In genomic region chr2:241271641-241272297, GRCh38 we compare ENCODE assay signal across 8 cellular contexts. TPM values are rescaled to one million over a fixed set of nuclear protein-coding genes. Genes with fewer than 3 reads are reported as not detected.
DNase-seq lines count a peak whose midpoint lies in the region; ATAC-seq, FAIRE-seq and TF ChIP-seq lines count a peak whose summit lies in the region.

No MANE protein-coding gene starts in this region.

- DNase-seq in GM13977 (ENCODE audit: low spot score) (peak; percentile 74), RCC 7860 (ENCODE audit: low spot score) (peak; percentile 55), fibroblast of peridontal ligament (ENCODE audit: extremely low read depth) (peak; percentile 82)
- DNase-seq in activated T-helper 2 cell treated with anti-CD3 and anti-CD28 coated beads, Interferon-gamma antibody, Interleukin-2, Interleukin-4, amounts not matched to agents 10 μg/mL and 5 μg/mL and 100 μg/mL, durations not matched to agents 14 hours and 24 hours and 36 hours (ENCODE audit: low spot score), result peak; percentile 36
- peak; percentile 37 to 69 (median 42) for DNase-seq in naive thymus-derived CD4-positive, alpha-beta T cell
- DNase-seq in stimulated activated CD8-positive, alpha-beta memory T cell treated with anti-CD3 and anti-CD28 coated beads, Interleukin-7, amount 100 ng/mL, for 48 hours (ENCODE audit: extremely low read depth in 1 of 2, low read depth in 1 of 2), result peak; percentile 25 to 39

- peaks cover 54% of the 10 kb centered on the region for H3K36me3 Mint-ChIP-seq in activated T-helper 2 cell treated with anti-CD3 and anti-CD28 coated beads, Interferon-gamma antibody, Interleukin-2, Interleukin-4, amounts not matched to agents 10 μg/mL and 5 μg/mL and 100 μg/mL, durations not matched to agents 14 hours and 24 hours and 36 hours (ENCODE audit: low read depth)
- H3K36me3 Mint-ChIP-seq in naive thymus-derived CD4-positive, alpha-beta T cell, result peaks cover 11 to 27% (median 20%) of the 10 kb centered on the region in 5 donors

- H3K4me1 Mint-ChIP-seq in activated T-helper 2 cell treated with anti-CD3 and anti-CD28 coated beads, Interferon-gamma antibody, Interleukin-2, Interleukin-4, amounts not matched to agents 10 μg/mL and 5 μg/mL and 100 μg/mL, durations not matched to agents 14 hours and 24 hours and 36 hours (ENCODE audit: low read depth), result peaks cover 39% of the 10 kb centered on the region
- H3K4me1 Mint-ChIP-seq in naive thymus-derived CD4-positive, alpha-beta T cell, result peaks cover 41 to 65% (median 60%) of the 10 kb centered on the region in 7 donors

- POLR2A ChIA-PET in naive thymus-derived CD4-positive, alpha-beta T cell (lab: Charles Lee), result interaction anchor here (0.5 to 1.3 kb wide), 2 partner anchors 27 to 75 kb away, joined by 3 to 4 read pairs; no protein-coding TSS in a partner anchor

- H3K9me3 Mint-ChIP-seq in activated T-helper 2 cell treated with anti-CD3 and anti-CD28 coated beads, Interferon-gamma antibody, Interleukin-2, Interleukin-4, amounts not matched to agents 10 μg/mL and 5 μg/mL and 100 μg/mL, durations not matched to agents 14 hours and 24 hours and 36 hours, result peaks cover 22% of the 10 kb centered on the region
- peaks cover 0 to 20% (median 8%) of the 10 kb centered on the region in 11 donors for H3K9me3 Mint-ChIP-seq in naive thymus-derived CD4-positive, alpha-beta T cell

- H3K4me1 ChIP-seq in naive thymus-derived CD4-positive, alpha-beta T cell (ENCODE audit: control insufficient read depth in 2 of 2, insufficient read depth in 2 of 2, low read length in 2 of 2), result peaks cover 8 to 16% of the 10 kb centered on the region in 2 donors

- H3K4me3 Mint-ChIP-seq in activated T-helper 2 cell treated with anti-CD3 and anti-CD28 coated beads, Interferon-gamma antibody, Interleukin-2, Interleukin-4, amounts not matched to agents 10 μg/mL and 5 μg/mL and 100 μg/mL, durations not matched to agents 14 hours and 24 hours and 36 hours (ENCODE audit: low read depth), result peak overlapping the region; percentile 88
- peak overlapping the region; percentile 91 to 97 (median 94) for H3K4me3 Mint-ChIP-seq in naive thymus-derived CD4-positive, alpha-beta T cell

- intact Hi-C loops in activated T-helper 2 cell treated with anti-CD3 and anti-CD28 coated beads, Interferon-gamma antibody, Interleukin-2, Interleukin-4, amounts not matched to agents 10 μg/mL and 5 μg/mL and 100 μg/mL, durations not matched to agents 14 hours and 24 hours and 36 hours (cut with micrococcal nuclease), result loop anchor here (1.0 kb wide), 1 partner anchor 44 kb away; the partner anchor contains the start of genes HDLBP and SEPTIN2
- intact Hi-C loops in naive thymus-derived CD4-positive, alpha-beta T cell (cut with micrococcal nuclease), result loop anchor here (1.0 to 5.0 kb wide), 8 partner anchors 17 to 431 kb away; partner anchors contain the start of genes FARP2 (in 2 of the 2), HDLBP (in 2 of the 2), SEPTIN2 (in 2 of the 2) and STK25 (in 2 of the 2)

- H3K27ac Mint-ChIP-seq in activated T-helper 2 cell treated with anti-CD3 and anti-CD28 coated beads, Interferon-gamma antibody, Interleukin-2, Interleukin-4, amounts not matched to agents 10 μg/mL and 5 μg/mL and 100 μg/mL, durations not matched to agents 14 hours and 24 hours and 36 hours, result peak overlapping the region; percentile 88
- H3K27ac Mint-ChIP-seq in naive thymus-derived CD4-positive, alpha-beta T cell, result peak overlapping the region; percentile 70 to 94 (median 89)

- peak overlapping the region; percentile 76 for H3K27ac ChIP-seq in naive thymus-derived CD4-positive, alpha-beta T cell (ENCODE audit: low read depth, low read length)

- peak; percentile 39 for ATAC-seq in HG02840 (IDR thresholded peaks at IDR 0.05; ENCODE audit: low FRiP score, unreplicated experiment)
- peak; percentile 83 for ATAC-seq in naive thymus-derived CD4-positive, alpha-beta T cell
- no peak for ATAC-seq in GM18870 (IDR thresholded peaks at IDR 0.05; ENCODE audit: unreplicated experiment)

- TF ChIP-seq CTCF in GM13977 (IDR thresholded peaks at IDR 0.05; ENCODE audit: extremely low read depth, insufficient read depth, missing control alignments), result no peak

- H3K27me3 ChIP-seq in naive thymus-derived CD4-positive, alpha-beta T cell (ENCODE audit: control insufficient read depth in 2 of 2, insufficient read depth in 2 of 2, low read length in 2 of 2), result no peaks in the 10 kb centered on the region

- no peak for FAIRE-seq in RCC 7860 (lab: Jason Lieb, UNC)

- peaks cover 0 to 16% (median 1%) of the 10 kb centered on the region in 3 experiments for H3K36me3 ChIP-seq in naive thymus-derived CD4-positive, alpha-beta T cell (ENCODE audit: control insufficient read depth in 2 of 3, insufficient read depth in 3 of 3, low read length in 3 of 3)

- H3K9me3 ChIP-seq in naive thymus-derived CD4-positive, alpha-beta T cell (ENCODE audit: control insufficient read depth in 2 of 3, low read length in 3 of 3), result peaks cover 0 to 5% (median 0%) of the 10 kb centered on the region in 3 experiments

- in situ Hi-C loops in GM13977 (cut with MboI; ENCODE audit: low pct_unique_long_range_greater_than_20kb, low sequenced_read_pairs, unreplicated experiment), result no loop called here

- CTCF ChIA-PET in naive thymus-derived CD4-positive, alpha-beta T cell (lab: Charles Lee), result no interaction called here

- peak overlapping the region; percentile 63 for H3K4me3 ChIP-seq in naive thymus-derived CD4-positive, alpha-beta T cell (ENCODE audit: low read length)

- H3K27me3 Mint-ChIP-seq in activated T-helper 2 cell treated with anti-CD3 and anti-CD28 coated beads, Interferon-gamma antibody, Interleukin-2, Interleukin-4, amounts not matched to agents 10 μg/mL and 5 μg/mL and 100 μg/mL, durations not matched to agents 14 hours and 24 hours and 36 hours (ENCODE audit: low read depth), result no peaks in the 10 kb centered on the region
- H3K27me3 Mint-ChIP-seq in naive thymus-derived CD4-positive, alpha-beta T cell, result no peaks in the 10 kb centered on the region

RNA-seq across cellular contexts. Expression of gene HDLBP, which starts 43.7 kb away (rescaled TPM):
- total RNA-seq in activated T-helper 2 cell treated with anti-CD3 and anti-CD28 coated beads, Interferon-gamma antibody, Interleukin-2, Interleukin-4, amounts not matched to agents 10 μg/mL and 5 μg/mL and 100 μg/mL, durations not matched to agents 14 hours and 24 hours and 36 hours, result 282 and 293 TPM in 2 replicates
- 100 to 1,000 TPM; 127 to 231 (median 169) TPM for total RNA-seq in naive thymus-derived CD4-positive, alpha-beta T cell
- 10 to 100 TPM; 42.8 to 71.8 TPM for polyA plus RNA-seq in naive thymus-derived CD4-positive, alpha-beta T cell

RNA-seq across cellular contexts. Expression of gene SEPTIN2, which starts 44.0 kb away (rescaled TPM):
- 231 TPM in 2 replicates for total RNA-seq in activated T-helper 2 cell treated with anti-CD3 and anti-CD28 coated beads, Interferon-gamma antibody, Interleukin-2, Interleukin-4, amounts not matched to agents 10 μg/mL and 5 μg/mL and 100 μg/mL, durations not matched to agents 14 hours and 24 hours and 36 hours
- total RNA-seq in naive thymus-derived CD4-positive, alpha-beta T cell, result 100 to 1,000 TPM; 189 to 340 (median 209) TPM
- polyA plus RNA-seq in naive thymus-derived CD4-positive, alpha-beta T cell, result 100 to 1,000 TPM; 129 to 134 TPM

Comparison
In these comparisons a context has a peak if more than half of its experiments do, and no peak if none do; other contexts are left out.
1. DNase-seq: peak in every context shown above with its lines; median percentile 82 in fibroblast of peridontal ligament; 74 in GM13977; 55 in RCC 7860; 42 in naive thymus-derived CD4-positive, alpha-beta T cell; 36 in activated T-helper 2 cell treated with anti-CD3 and anti-CD28 coated beads, Interferon-gamma antibody, Interleukin-2, Interleukin-4, amounts not matched to agents 10 μg/mL and 5 μg/mL and 100 μg/mL, durations not matched to agents 14 hours and 24 hours and 36 hours; 32 in stimulated activated CD8-positive, alpha-beta memory T cell treated with anti-CD3 and anti-CD28 coated beads, Interleukin-7, amount 100 ng/mL, for 48 hours.